In genomic region chr15:91216000-91216399, GRCh38 we compare ENCODE assay signal across 26 cellular contexts.
"Had no signal": no experiment of that assay in that cellular context is flagged by ENCODE, and none has a peak within 500 bp of the region (broad histone marks: within the 10 kb centered on the region; RNA-seq: fewer than 3 reads in every experiment).

No MANE protein-coding gene starts in this region.

- H3K27me3 ChIP-seq: left lung, right atrium auricular region, right lobe of liver, suprapubic skin had no signal

- H3K4me1 ChIP-seq: left lung, lower lobe of right lung, parathyroid adenoma, right atrium auricular region, right lobe of liver, stomach, suprapubic skin, tibial artery, upper lobe of right lung had no signal

- H3K27ac ChIP-seq: left lung, lower lobe of right lung, parathyroid adenoma, right atrium auricular region, right lobe of liver, skin epidermis, stomach, suprapubic skin, thoracic aorta, tibial artery, upper lobe of right lung had no signal

- H3K9me3 ChIP-seq: left lung, lower lobe of right lung, right atrium auricular region, right lobe of liver, stomach, suprapubic skin, thoracic aorta, tibial artery, upper lobe of right lung had no signal

- H3K9ac ChIP-seq: parathyroid adenoma had no signal

- H3K79me2 ChIP-seq: parathyroid adenoma had no signal

- ATAC-seq: left colon; left lung; lower lobe of right lung; naive thymus-derived CD8-positive, alpha-beta T cell; right lobe of liver; stimulated activated naive B cell treated with anti-CD40 and anti-IgM and Interleukin-4, amounts not matched to agents 10 μg/mL and 1 μg/mL and 100 μg/mL, for 72 hours; stimulated activated naive CD8-positive, alpha-beta T cell treated with anti-CD3 and anti-CD28 coated beads, Interleukin-15, Interleukin-2, amounts not matched to agents 100 U/mL and 50 U/mL, for 24 hours; upper lobe of right lung had no signal

- H3K4me3 ChIP-seq: left lung, lower lobe of right lung, right atrium auricular region, right lobe of liver, skin epidermis, stomach, suprapubic skin, thoracic aorta, tibial artery, upper lobe of right lung had no signal

- H2AFZ ChIP-seq: parathyroid adenoma had no signal

- H3K36me3 ChIP-seq: left lung, lower lobe of right lung, right atrium auricular region, right lobe of liver, stomach, suprapubic skin, thoracic aorta, tibial artery, upper lobe of right lung had no signal

- DNase-seq: hypothalamus; immature natural killer cell; kidney; left colon; left lung; lower lobe of right lung; mammary epithelial cell; mesenchymal stem cell; naive thymus-derived CD8-positive, alpha-beta T cell; nucleus accumbens; right lobe of liver; stimulated activated CD4-positive, alpha-beta T cell treated with anti-CD3 and anti-CD28 coated beads, Interleukin-12 subunit alpha, Interleukin-12 subunit beta, amount 100 ng/mL, for 4 hours; stimulated activated CD4-positive, alpha-beta T cell treated with anti-CD3 and anti-CD28 coated beads, Interleukin-15, amount 100 ng/mL, for 24 hours; stimulated activated CD4-positive, alpha-beta T cell treated with anti-CD3 and anti-CD28 coated beads, Interleukin-2, amount 100 ng/mL, for 24 hours; stimulated activated CD4-positive, alpha-beta T cell treated with anti-CD3 and anti-CD28 coated beads, Interleukin-4, amount 100 ng/mL, for 1 hour; stimulated activated naive B cell treated with anti-CD40 and anti-IgM and Interleukin-4, amounts not matched to agents 10 μg/mL and 1 μg/mL and 100 μg/mL, for 72 hours; stimulated activated naive CD8-positive, alpha-beta T cell treated with anti-CD3 and anti-CD28 coated beads, Interleukin-15, Interleukin-2, amounts not matched to agents 100 U/mL and 50 U/mL, for 24 hours; stomach; tibial artery; trophoblast cell; upper lobe of right lung had no signal
